In genomic region chr20:13009682-13010406, GRCh38 we compare ENCODE assay signal across 8 cellular contexts. TPM values are rescaled to one million over a fixed set of nuclear protein-coding genes. Genes with fewer than 3 reads are reported as not detected.
DNase-seq lines count a peak whose midpoint lies in the region; ATAC-seq lines count a peak whose summit lies in the region.

No MANE protein-coding gene starts in this region.

- H3K36me3 ChIP-seq in H7 (replicated peaks; ENCODE audit: control insufficient read depth, insufficient read depth, low read length) = no peaks in the 10 kb centered on the region

- in situ Hi-C loops in T47D (cut with HindIII; ENCODE audit: low pct_unique_long_range_greater_than_20kb, low sequenced_read_pairs) = no loop called here

- CTCF ChIA-PET in activated naive CD4-positive, alpha-beta T cell treated with anti-CD3 and anti-CD28 coated beads, Interleukin-2, amount 10 ng/mL, durations not matched to agents 7 days and 5 days (lab: Charles Lee) = interaction anchor here (0.6 to 1.2 kb wide), 2 partner anchors 100 to 537 kb away, joined by 3 read pairs; no protein-coding TSS in a partner anchor

- H3K27me3 ChIP-seq in H7 (ENCODE audit: control insufficient read depth, insufficient read depth, low read length) = no peaks in the 10 kb centered on the region

- no peaks in the 10 kb centered on the region for H3K9me3 Mint-ChIP-seq in activated naive CD4-positive, alpha-beta T cell treated with anti-CD3 and anti-CD28 coated beads, Interleukin-2, amount 10 ng/mL, durations not matched to agents 7 days and 5 days
- no peaks in the 10 kb centered on the region for H3K9me3 Mint-ChIP-seq in stimulated activated naive CD8-positive, alpha-beta T cell treated with anti-CD3 and anti-CD28 coated beads, Interleukin-15, amount 100 ng/mL, for 72 hours

- H3K4me1 Mint-ChIP-seq in activated naive CD4-positive, alpha-beta T cell treated with anti-CD3 and anti-CD28 coated beads, Interleukin-2, amount 10 ng/mL, durations not matched to agents 7 days and 5 days = peaks cover 15% of the 10 kb centered on the region
- peaks cover 43% of the 10 kb centered on the region for H3K4me1 Mint-ChIP-seq in stimulated activated naive CD8-positive, alpha-beta T cell treated with anti-CD3 and anti-CD28 coated beads, Interleukin-15, amount 100 ng/mL, for 72 hours

- DNase-seq in activated naive CD4-positive, alpha-beta T cell treated with anti-CD3 and anti-CD28 coated beads, Interleukin-2, amount 10 ng/mL, durations not matched to agents 7 days and 5 days = no peak
- no peak for DNase-seq in activated naive CD4-positive, alpha-beta T cell treated with Interleukin-2 at 50 U/mL for 16 hours
- DNase-seq in NAMALWA (ENCODE audit: low spot score) = peak; percentile 81
- DNase-seq in T47D (ENCODE audit: low read depth in 1 of 2, low spot score in 1 of 2) = peak; percentile 16 to 67
- DNase-seq in kidney tubule cell (ENCODE audit: low spot score) = peak; percentile 92
- DNase-seq in stimulated activated naive CD8-positive, alpha-beta T cell treated with anti-CD3 and anti-CD28 coated beads, Interleukin-15, amount 100 ng/mL, for 72 hours = peak; percentile 10 to 13
- DNase-seq in H7 = no peak

- no peaks in the 10 kb centered on the region for H3K36me3 Mint-ChIP-seq in activated naive CD4-positive, alpha-beta T cell treated with anti-CD3 and anti-CD28 coated beads, Interleukin-2, amount 10 ng/mL, durations not matched to agents 7 days and 5 days

- H3K4me3 ChIP-seq in H7 (ENCODE audit: insufficient read depth, low read depth, low read length) = no peak overlapping the region

- peak; percentile 86 for ATAC-seq in HG02623 (IDR thresholded peaks at IDR 0.05; ENCODE audit: unreplicated experiment)
- peak; percentile 83 for ATAC-seq in stimulated activated naive CD8-positive, alpha-beta T cell treated with anti-CD3 and anti-CD28 coated beads, Interleukin-15, amount 100 ng/mL, for 72 hours

- H3K27ac Mint-ChIP-seq in activated naive CD4-positive, alpha-beta T cell treated with anti-CD3 and anti-CD28 coated beads, Interleukin-2, amount 10 ng/mL, durations not matched to agents 7 days and 5 days = no peak overlapping the region
- peak overlapping the region; percentile 81 to 87 for H3K27ac Mint-ChIP-seq in stimulated activated naive CD8-positive, alpha-beta T cell treated with anti-CD3 and anti-CD28 coated beads, Interleukin-15, amount 100 ng/mL, for 72 hours

- no peaks in the 10 kb centered on the region for H3K27me3 Mint-ChIP-seq in activated naive CD4-positive, alpha-beta T cell treated with anti-CD3 and anti-CD28 coated beads, Interleukin-2, amount 10 ng/mL, durations not matched to agents 7 days and 5 days
- H3K27me3 Mint-ChIP-seq in stimulated activated naive CD8-positive, alpha-beta T cell treated with anti-CD3 and anti-CD28 coated beads, Interleukin-15, amount 100 ng/mL, for 72 hours = peaks cover 6% of the 10 kb centered on the region

- H3K4me3 Mint-ChIP-seq in activated naive CD4-positive, alpha-beta T cell treated with anti-CD3 and anti-CD28 coated beads, Interleukin-2, amount 10 ng/mL, durations not matched to agents 7 days and 5 days = peak overlapping the region; percentile 10
- peak overlapping the region; percentile 64 to 83 for H3K4me3 Mint-ChIP-seq in stimulated activated naive CD8-positive, alpha-beta T cell treated with anti-CD3 and anti-CD28 coated beads, Interleukin-15, amount 100 ng/mL, for 72 hours

RNA-seq across cellular contexts. Expression of gene SPTLC3, which starts 1.1 kb away (rescaled TPM):
- total RNA-seq in H7 (2014; rRNA removed; shearing (Covaris generic)) = under 0.01 and 2.3 TPM in 2 replicates

Comparison
In these comparisons a context has a peak if more than half of its experiments do, and no peak if none do; other contexts are left out.
1. DNase-seq: peak in NAMALWA (single experiment), T47D (2 of 2), kidney tubule cell (single experiment) and stimulated activated naive CD8-positive, alpha-beta T cell treated with anti-CD3 and anti-CD28 coated beads, Interleukin-15, amount 100 ng/mL, for 72 hours (2 of 2); none in activated naive CD4-positive, alpha-beta T cell treated with anti-CD3 and anti-CD28 coated beads, Interleukin-2, amount 10 ng/mL, durations not matched to agents 7 days and 5 days (single experiment), activated naive CD4-positive, alpha-beta T cell treated with Interleukin-2 at 50 U/mL for 16 hours (single experiment) and H7 (single experiment).